In the genomic region with DNA sequence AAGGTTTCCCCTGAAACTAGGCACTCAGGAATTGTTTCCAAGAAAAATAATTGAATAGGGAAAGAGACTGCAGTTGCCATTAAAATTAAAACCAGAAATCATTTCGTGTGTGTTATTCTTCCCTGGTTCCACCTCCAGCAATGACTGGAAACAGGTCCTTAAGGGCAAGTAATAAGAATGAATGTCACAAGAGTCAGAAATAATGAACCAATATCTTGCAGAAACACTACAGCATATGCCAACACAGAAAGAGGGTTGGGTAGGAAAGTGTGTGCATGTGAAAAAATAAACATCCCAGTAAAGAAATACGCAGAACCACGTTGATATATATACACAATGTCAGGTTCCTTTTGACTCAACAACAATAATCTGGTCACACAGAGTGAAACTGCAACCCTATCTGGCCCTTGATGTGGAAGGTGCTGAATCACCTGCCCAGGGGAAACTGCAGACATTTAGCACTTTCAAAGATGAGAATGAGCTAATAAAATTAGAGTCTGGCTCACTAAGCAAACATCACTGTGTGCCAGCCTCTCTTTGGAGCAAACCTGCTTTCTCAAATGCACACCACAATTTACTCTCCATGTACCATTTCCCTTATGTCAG, we compare ENCODE assay signal across 1 cellular context.
TF ChIP-seq lines count a peak whose summit lies in the region.

No MANE protein-coding gene starts in this region.

TF ChIP-seq in IMR-90, 13 proteins besides CTCF, POLR2A, EP300 and RAD21:
- TF ChIP-seq CHD1 (IDR thresholded peaks at IDR 0.05; ENCODE audit: low read depth, low read length) = no peak
- TF ChIP-seq RFX5 (IDR thresholded peaks at IDR 0.05; ENCODE audit: low read depth, low read length) = no peak
- TF ChIP-seq, protein P1, sequence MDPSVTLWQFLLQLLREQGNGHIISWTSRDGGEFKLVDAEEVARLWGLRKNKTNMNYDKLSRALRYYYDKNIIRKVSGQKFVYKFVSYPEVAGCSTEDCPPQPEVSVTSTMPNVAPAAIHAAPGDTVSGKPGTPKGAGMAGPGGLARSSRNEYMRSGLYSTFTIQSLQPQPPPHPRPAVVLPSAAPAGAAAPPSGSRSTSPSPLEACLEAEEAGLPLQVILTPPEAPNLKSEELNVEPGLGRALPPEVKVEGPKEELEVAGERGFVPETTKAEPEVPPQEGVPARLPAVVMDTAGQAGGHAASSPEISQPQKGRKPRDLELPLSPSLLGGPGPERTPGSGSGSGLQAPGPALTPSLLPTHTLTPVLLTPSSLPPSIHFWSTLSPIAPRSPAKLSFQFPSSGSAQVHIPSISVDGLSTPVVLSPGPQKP (IDR thresholded peaks at IDR 0.05; ENCODE audit: borderline replicate concordance, low read depth, low read length) = no peak
- TF ChIP-seq, protein P2, sequence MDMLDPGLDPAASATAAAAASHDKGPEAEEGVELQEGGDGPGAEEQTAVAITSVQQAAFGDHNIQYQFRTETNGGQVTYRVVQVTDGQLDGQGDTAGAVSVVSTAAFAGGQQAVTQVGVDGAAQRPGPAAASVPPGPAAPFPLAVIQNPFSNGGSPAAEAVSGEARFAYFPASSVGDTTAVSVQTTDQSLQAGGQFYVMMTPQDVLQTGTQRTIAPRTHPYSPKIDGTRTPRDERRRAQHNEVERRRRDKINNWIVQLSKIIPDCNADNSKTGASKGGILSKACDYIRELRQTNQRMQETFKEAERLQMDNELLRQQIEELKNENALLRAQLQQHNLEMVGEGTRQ (IDR thresholded peaks at IDR 0.05; ENCODE audit: low read depth, low read length) = no peak
- no peak for TF ChIP-seq MAFK (IDR thresholded peaks at IDR 0.05; ENCODE audit: low read depth, low read length)
- TF ChIP-seq NFE2L2 (IDR thresholded peaks at IDR 0.05; ENCODE audit: low read depth, low read length) = no peak
- TF ChIP-seq MAZ (IDR thresholded peaks at IDR 0.05; ENCODE audit: borderline replicate concordance, low read depth, low read length) = no peak
- TF ChIP-seq FOS (IDR thresholded peaks at IDR 0.05; ENCODE audit: low read depth, low read length) = no peak
- no peak for TF ChIP-seq MXI1 (IDR thresholded peaks at IDR 0.05; ENCODE audit: borderline replicate concordance, low read depth, low read length)
- TF ChIP-seq CEBPB (IDR thresholded peaks at IDR 0.05; ENCODE audit: low read depth, low read length) = peak; percentile 51
- 0 out of 2 replicates have a peak, but pooled peaks have one; percentile 8 for TF ChIP-seq BHLHE40 (IDR thresholded peaks at IDR 0.05; ENCODE audit: low read depth, low read length)
- no peak for TF ChIP-seq RCOR1 (IDR thresholded peaks at IDR 0.05; ENCODE audit: insufficient replicate concordance, low read length)
- peak; percentile 3; the same call in 1 of the 2 replicates for TF ChIP-seq SMC3 (IDR thresholded peaks at IDR 0.05; ENCODE audit: low read depth, low read length)
